11 cellular contexts compared by ENCODE assay signal in genomic region chr15:60091150-60091549, GRCh38.
DNase-seq lines count a peak whose midpoint lies in the region; ATAC-seq and TF ChIP-seq lines count a peak whose summit lies in the region.
"Had no signal": no experiment of that assay in that cellular context is flagged by ENCODE, and none has a peak within 500 bp of the region (broad histone marks: within the 10 kb centered on the region; RNA-seq: fewer than 3 reads in every experiment).

No MANE protein-coding gene starts in this region.

- no peak for TF ChIP-seq POLR2A in upper lobe of left lung (IDR thresholded peaks at IDR 0.05)
- no peak for TF ChIP-seq POLR2A in uterus (IDR thresholded peaks at IDR 0.05)

- H3K36me3 ChIP-seq in brain microvascular endothelial cell (replicated peaks) (no peaks in the 10 kb centered on the region), upper lobe of left lung (no peaks in the 10 kb centered on the region), BE2C (no peaks in the 10 kb centered on the region), uterus (no peaks in the 10 kb centered on the region)
- H3K36me3 ChIP-seq: transverse colon had no signal

- TF ChIP-seq CTCF in brain microvascular endothelial cell (IDR thresholded peaks at IDR 0.05; ENCODE audit: low read depth, low read length, missing control alignments), result no peak
- no peak for TF ChIP-seq CTCF in upper lobe of left lung (IDR thresholded peaks at IDR 0.05)
- TF ChIP-seq CTCF in BE2C (IDR thresholded peaks at IDR 0.05; ENCODE audit: low read depth, low read length), result no peak
- no peak for TF ChIP-seq CTCF in uterus (IDR thresholded peaks at IDR 0.05)

- H3K27me3 ChIP-seq in brain microvascular endothelial cell (replicated peaks) (no peaks in the 10 kb centered on the region), upper lobe of left lung (no peaks in the 10 kb centered on the region), BE2C (peaks cover 43% of the 10 kb centered on the region), uterus (no peaks in the 10 kb centered on the region)
- H3K27me3 ChIP-seq: transverse colon had no signal

- DNase-seq in SIG-M5 treated with dmso at 0.1 percent for 504 hours (lab: John Stamatoyannopoulos, UW; ENCODE audit: unreplicated experiment) (peak; percentile 43), SIG-M5 (lab: John Stamatoyannopoulos, UW) (no peak), brain microvascular endothelial cell (peak; percentile 72), kidney tubule cell (ENCODE audit: low spot score) (peak; percentile 70), upper lobe of left lung (peak in 1 of 2 donors; percentile 83), BE2C (no peak), uterus (no peak)
- DNase-seq: 8988T, NCI-H187, transverse colon had no signal

- peaks cover 0 to 10% (median 2%) of the 10 kb centered on the region in 4 donors for H3K4me1 ChIP-seq in upper lobe of left lung
- no peaks in the 10 kb centered on the region for H3K4me1 ChIP-seq in BE2C
- H3K4me1 ChIP-seq in uterus, result no peaks in the 10 kb centered on the region

- in situ Hi-C loops in brain microvascular endothelial cell (cut with HindIII; ENCODE audit: low pct_ligation_motif_present, low sequenced_read_pairs), result no loop called here

- H3K27ac ChIP-seq in brain microvascular endothelial cell (peak overlapping the region; percentile 15), upper lobe of left lung (peak overlapping the region in 3 of 4 donors; percentile 18 to 70 (median 48)), uterus (no peak overlapping the region)
- H3K27ac ChIP-seq: transverse colon had no signal

- intact Hi-C loops in uterus (cut with DNase I; ENCODE audit: low total_unique reads), result no loop called here

- ATAC-seq in upper lobe of left lung (ENCODE audit: low FRiP score in 2 of 2) (peak; percentile 69 to 87), HG02885 (IDR thresholded peaks at IDR 0.05; ENCODE audit: poor library complexity, unreplicated experiment) (no peak)

- no peak overlapping the region for H3K4me3 ChIP-seq in brain microvascular endothelial cell (ENCODE audit: low read depth, low read length)
- H3K4me3 ChIP-seq in upper lobe of left lung, result no peak overlapping the region
- no peak overlapping the region for H3K4me3 ChIP-seq in BE2C (ENCODE audit: low read depth, low read length)
- no peak overlapping the region for H3K4me3 ChIP-seq in uterus
- H3K4me3 ChIP-seq: transverse colon had no signal

- H3K9me3 ChIP-seq in upper lobe of left lung (no peaks in the 10 kb centered on the region), BE2C (no peaks in the 10 kb centered on the region), uterus (no peaks in the 10 kb centered on the region)
- H3K9me3 ChIP-seq: transverse colon had no signal

- peak in 1 of 4 donors; percentile 59 for TF ChIP-seq EP300 in upper lobe of left lung (IDR thresholded peaks at IDR 0.05)

- WGBS in upper lobe of left lung, 2 donors, result 52 to 59% methylated on average over 5 of the region's 5 CpGs

Comparison
In these comparisons a context has a peak if more than half of its experiments do, and no peak if none do; other contexts are left out.
1. DNase-seq: peak in SIG-M5 treated with dmso at 0.1 percent for 504 hours (single experiment), brain microvascular endothelial cell (single experiment) and kidney tubule cell (single experiment); none in SIG-M5 (single experiment), BE2C (single experiment) and uterus (0 of 2).
2. H3K27ac ChIP-seq: peak in brain microvascular endothelial cell (single experiment) and upper lobe of left lung (3 of 4); none in uterus (0 of 2).